1 cellular context compared by ENCODE assay signal in genomic region chr16:89159174-89159849, GRCh38.
TF ChIP-seq lines count a peak whose summit lies in the region.

No MANE protein-coding gene starts in this region.

TF ChIP-seq in HepG2, 621 proteins besides CTCF, POLR2A, EP300 and RAD21 (continued from another document and continues in another):
- TF ChIP-seq, protein P1, sequence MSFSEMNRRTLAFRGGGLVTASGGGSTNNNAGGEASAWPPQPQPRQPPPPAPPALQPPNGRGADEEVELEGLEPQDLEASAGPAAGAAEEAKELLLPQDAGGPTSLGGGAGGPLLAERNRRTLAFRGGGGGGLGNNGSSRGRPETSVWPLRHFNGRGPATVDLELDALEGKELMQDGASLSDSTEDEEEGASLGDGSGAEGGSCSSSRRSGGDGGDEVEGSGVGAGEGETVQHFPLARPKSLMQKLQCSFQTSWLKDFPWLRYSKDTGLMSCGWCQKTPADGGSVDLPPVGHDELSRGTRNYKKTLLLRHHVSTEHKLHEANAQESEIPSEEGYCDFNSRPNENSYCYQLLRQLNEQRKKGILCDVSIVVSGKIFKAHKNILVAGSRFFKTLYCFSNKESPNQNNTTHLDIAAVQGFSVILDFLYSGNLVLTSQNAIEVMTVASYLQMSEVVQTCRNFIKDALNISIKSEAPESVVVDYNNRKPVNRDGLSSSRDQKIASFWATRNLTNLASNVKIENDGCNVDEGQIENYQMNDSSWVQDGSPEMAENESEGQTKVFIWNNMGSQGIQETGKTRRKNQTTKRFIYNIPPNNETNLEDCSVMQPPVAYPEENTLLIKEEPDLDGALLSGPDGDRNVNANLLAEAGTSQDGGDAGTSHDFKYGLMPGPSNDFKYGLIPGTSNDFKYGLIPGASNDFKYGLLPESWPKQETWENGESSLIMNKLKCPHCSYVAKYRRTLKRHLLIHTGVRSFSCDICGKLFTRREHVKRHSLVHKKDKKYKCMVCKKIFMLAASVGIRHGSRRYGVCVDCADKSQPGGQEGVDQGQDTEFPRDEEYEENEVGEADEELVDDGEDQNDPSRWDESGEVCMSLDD (CRISPR knock-in tag; IDR thresholded peaks at IDR 0.05; ENCODE audit: borderline replicate concordance), result no peak
- TF ChIP-seq MTF1 (CRISPR knock-in tag; IDR thresholded peaks at IDR 0.05) (no peak; the same call in 1 of the 2 replicates), NR0B2 (CRISPR knock-in tag; IDR thresholded peaks at IDR 0.05) (peak; percentile 57), ZNF136 (CRISPR knock-in tag; IDR thresholded peaks at IDR 0.05; ENCODE audit: low read depth) (peak; percentile 86; the same call in 1 of the 2 replicates), SRF (IDR thresholded peaks at IDR 0.05; ENCODE audit: low read depth, low read length) (no peak), ZNF713 (CRISPR knock-in tag; IDR thresholded peaks at IDR 0.05) (no peak), ZNF296 (CRISPR knock-in tag; conservative IDR thresholded peaks at IDR 0.05) (0 out of 2 replicates have a peak, but pooled peaks have one; percentile 27), ARNT2 (CRISPR knock-in tag; IDR thresholded peaks at IDR 0.05; ENCODE audit: low read depth) (peak; percentile 52; the same call in 1 of the 2 replicates), TP53 (CRISPR knock-in tag; conservative IDR thresholded peaks at IDR 0.05) (no peak), ZFAT (CRISPR knock-in tag; conservative IDR thresholded peaks at IDR 0.05) (no peak), MAZ (IDR thresholded peaks at IDR 0.05; ENCODE audit: borderline replicate concordance, low read depth, low read length) (no peak), MAZ (CRISPR knock-in tag; IDR thresholded peaks at IDR 0.05; ENCODE audit: low read depth) (peak; percentile 69; the same call in 1 of the 2 replicates), MIXL1 (CRISPR knock-in tag; IDR thresholded peaks at IDR 0.05) (peak; percentile 18; the same call in 1 of the 2 replicates), ZNF703 (CRISPR knock-in tag; IDR thresholded peaks at IDR 0.05; ENCODE audit: borderline replicate concordance) (no peak; the same call in 1 of the 2 replicates), ATF7-NPFF (CRISPR knock-in tag; IDR thresholded peaks at IDR 0.05; ENCODE audit: low read depth) (peak; percentile 72; the same call in 1 of the 2 replicates), NFRKB (IDR thresholded peaks at IDR 0.05) (no peak), HOXD1 (CRISPR knock-in tag; IDR thresholded peaks at IDR 0.05) (0 out of 2 replicates have a peak, but pooled peaks have one; percentile 45), AGO1 (IDR thresholded peaks at IDR 0.05; ENCODE audit: low read depth, low read length, poor library complexity, severe bottlenecking) (peak; percentile 27), HMGXB3 (CRISPR knock-in tag; IDR thresholded peaks at IDR 0.05; ENCODE audit: borderline replicate concordance) (peak; percentile 63; the same call in 1 of the 2 replicates), ZNF574 (CRISPR knock-in tag; IDR thresholded peaks at IDR 0.05) (peak; percentile 80), SIX1 (CRISPR knock-in tag; IDR thresholded peaks at IDR 0.05; ENCODE audit: borderline replicate concordance) (no peak), ZNF317 (CRISPR knock-in tag; IDR thresholded peaks at IDR 0.05) (no peak; the same call in 1 of the 2 replicates), KLF6 (CRISPR knock-in tag; IDR thresholded peaks at IDR 0.05) (peak; percentile 85), RARG (CRISPR knock-in tag; IDR thresholded peaks at IDR 0.05; ENCODE audit: low read depth) (no peak), DR1 (CRISPR knock-in tag; IDR thresholded peaks at IDR 0.05) (peak; percentile 36; the same call in 1 of the 2 replicates), GPN1 (CRISPR knock-in tag; IDR thresholded peaks at IDR 0.05; ENCODE audit: borderline replicate concordance) (no peak), ZMYM3 (CRISPR knock-in tag; IDR thresholded peaks at IDR 0.05) (peak; percentile 54; the same call in 1 of the 2 replicates), ZNF460 (CRISPR knock-in tag; IDR thresholded peaks at IDR 0.05; ENCODE audit: borderline replicate concordance) (no peak; the same call in 1 of the 2 replicates), ZBTB3 (CRISPR knock-in tag; IDR thresholded peaks at IDR 0.05; ENCODE audit: borderline replicate concordance, low read depth) (peak; percentile 34; the same call in 1 of the 2 replicates), ZFYVE20 (CRISPR knock-in tag; IDR thresholded peaks at IDR 0.05; ENCODE audit: borderline replicate concordance, low read depth) (no peak), KDM1A (CRISPR knock-in tag; IDR thresholded peaks at IDR 0.05) (no peak), ZNF207 (IDR thresholded peaks at IDR 0.05; ENCODE audit: borderline replicate concordance) (no peak), ZNF615 (CRISPR knock-in tag; IDR thresholded peaks at IDR 0.05; ENCODE audit: borderline replicate concordance) (no peak), SMC3 (IDR thresholded peaks at IDR 0.05; ENCODE audit: low read length) (no peak), SMAD1 (CRISPR knock-in tag; IDR thresholded peaks at IDR 0.05; ENCODE audit: borderline replicate concordance, low read depth) (no peak), KDM5B (CRISPR knock-in tag; IDR thresholded peaks at IDR 0.05; ENCODE audit: borderline replicate concordance) (peak; percentile 93), SALL2 (CRISPR knock-in tag; IDR thresholded peaks at IDR 0.05) (no peak), ZNF709 (CRISPR knock-in tag; IDR thresholded peaks at IDR 0.05) (peak; percentile 94; the same call in 1 of the 2 replicates), ARNTL (CRISPR knock-in tag; IDR thresholded peaks at IDR 0.05) (peak; percentile 81), EHMT2 (IDR thresholded peaks at IDR 0.05; ENCODE audit: borderline replicate concordance, low read depth, low read length) (no peak), NAIF1 (CRISPR knock-in tag; IDR thresholded peaks at IDR 0.05; ENCODE audit: borderline replicate concordance) (no peak), ZNF530 (CRISPR knock-in tag; IDR thresholded peaks at IDR 0.05; ENCODE audit: low read depth) (no peak), ZBTB7B (CRISPR knock-in tag; IDR thresholded peaks at IDR 0.05) (peak; percentile 68; the same call in 1 of the 2 replicates), ZFY (CRISPR knock-in tag; IDR thresholded peaks at IDR 0.05) (peak; percentile 56; the same call in 1 of the 2 replicates)
- TF ChIP-seq, protein P2, sequence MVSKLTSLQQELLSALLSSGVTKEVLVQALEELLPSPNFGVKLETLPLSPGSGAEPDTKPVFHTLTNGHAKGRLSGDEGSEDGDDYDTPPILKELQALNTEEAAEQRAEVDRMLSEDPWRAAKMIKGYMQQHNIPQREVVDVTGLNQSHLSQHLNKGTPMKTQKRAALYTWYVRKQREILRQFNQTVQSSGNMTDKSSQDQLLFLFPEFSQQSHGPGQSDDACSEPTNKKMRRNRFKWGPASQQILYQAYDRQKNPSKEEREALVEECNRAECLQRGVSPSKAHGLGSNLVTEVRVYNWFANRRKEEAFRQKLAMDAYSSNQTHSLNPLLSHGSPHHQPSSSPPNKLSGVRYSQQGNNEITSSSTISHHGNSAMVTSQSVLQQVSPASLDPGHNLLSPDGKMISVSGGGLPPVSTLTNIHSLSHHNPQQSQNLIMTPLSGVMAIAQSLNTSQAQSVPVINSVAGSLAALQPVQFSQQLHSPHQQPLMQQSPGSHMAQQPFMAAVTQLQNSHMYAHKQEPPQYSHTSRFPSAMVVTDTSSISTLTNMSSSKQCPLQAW (CRISPR knock-in tag; IDR thresholded peaks at IDR 0.05), result no peak; the same call in 1 of the 2 replicates
- TF ChIP-seq, protein P3, sequence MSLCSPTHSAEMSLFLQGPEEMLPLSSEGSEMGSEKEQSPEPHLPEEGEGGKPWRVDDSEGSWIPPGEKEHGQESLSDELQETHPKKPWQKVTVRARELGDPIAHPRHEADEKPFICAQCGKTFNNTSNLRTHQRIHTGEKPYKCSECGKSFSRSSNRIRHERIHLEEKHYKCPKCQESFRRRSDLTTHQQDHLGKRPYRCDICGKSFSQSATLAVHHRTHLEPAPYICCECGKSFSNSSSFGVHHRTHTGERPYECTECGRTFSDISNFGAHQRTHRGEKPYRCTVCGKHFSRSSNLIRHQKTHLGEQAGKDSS (CRISPR knock-in tag; IDR thresholded peaks at IDR 0.05; ENCODE audit: borderline replicate concordance, low read depth), result peak; percentile 72; the same call in 1 of the 2 replicates
- TF ChIP-seq, protein P4, sequence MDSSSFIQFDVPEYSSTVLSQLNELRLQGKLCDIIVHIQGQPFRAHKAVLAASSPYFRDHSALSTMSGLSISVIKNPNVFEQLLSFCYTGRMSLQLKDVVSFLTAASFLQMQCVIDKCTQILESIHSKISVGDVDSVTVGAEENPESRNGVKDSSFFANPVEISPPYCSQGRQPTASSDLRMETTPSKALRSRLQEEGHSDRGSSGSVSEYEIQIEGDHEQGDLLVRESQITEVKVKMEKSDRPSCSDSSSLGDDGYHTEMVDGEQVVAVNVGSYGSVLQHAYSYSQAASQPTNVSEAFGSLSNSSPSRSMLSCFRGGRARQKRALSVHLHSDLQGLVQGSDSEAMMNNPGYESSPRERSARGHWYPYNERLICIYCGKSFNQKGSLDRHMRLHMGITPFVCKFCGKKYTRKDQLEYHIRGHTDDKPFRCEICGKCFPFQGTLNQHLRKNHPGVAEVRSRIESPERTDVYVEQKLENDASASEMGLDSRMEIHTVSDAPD (CRISPR knock-in tag; IDR thresholded peaks at IDR 0.05), result peak; percentile 60
- TF ChIP-seq, protein P5, sequence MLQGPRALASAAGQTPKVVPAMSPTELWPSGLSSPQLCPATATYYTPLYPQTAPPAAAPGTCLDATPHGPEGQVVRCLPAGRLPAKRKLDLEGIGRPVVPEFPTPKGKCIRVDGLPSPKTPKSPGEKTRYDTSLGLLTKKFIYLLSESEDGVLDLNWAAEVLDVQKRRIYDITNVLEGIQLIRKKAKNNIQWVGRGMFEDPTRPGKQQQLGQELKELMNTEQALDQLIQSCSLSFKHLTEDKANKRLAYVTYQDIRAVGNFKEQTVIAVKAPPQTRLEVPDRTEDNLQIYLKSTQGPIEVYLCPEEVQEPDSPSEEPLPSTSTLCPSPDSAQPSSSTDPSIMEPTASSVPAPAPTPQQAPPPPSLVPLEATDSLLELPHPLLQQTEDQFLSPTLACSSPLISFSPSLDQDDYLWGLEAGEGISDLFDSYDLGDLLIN (CRISPR knock-in tag; IDR thresholded peaks at IDR 0.05; ENCODE audit: borderline replicate concordance), result no peak
